ENCODE assay signal across 8 cellular contexts in genomic region chr10:50310560-50311174, GRCh38.
DNase-seq lines count a peak whose midpoint lies in the region; ATAC-seq and TF ChIP-seq lines count a peak whose summit lies in the region.

No MANE protein-coding gene starts in this region.

- peak; percentile 50 for DNase-seq in activated CD4-positive, alpha-beta T cell treated with anti-CD3 and anti-CD28 coated beads for 48 hours
- DNase-seq in activated CD4-positive, alpha-beta T cell treated with anti-CD3 and anti-CD28 coated beads, Interleukin-2, amount 50 U/mL, for 1 hour, result no peak
- DNase-seq in iPS DF 19.7 (ENCODE audit: low read depth, low spot score), result peak; percentile 30
- no peak for DNase-seq in NCI-H1417 (lab: John Stamatoyannopoulos, UW)
- DNase-seq in NCI-H2107 (lab: John Stamatoyannopoulos, UW), result no peak

- ATAC-seq in HG02885 (IDR thresholded peaks at IDR 0.05; ENCODE audit: poor library complexity, unreplicated experiment) (peak; percentile 83), SK-N-SH treated with all-trans-retinoic acid at 6 μM for 48 hours (peak; percentile 79; the same call in 2 of the 3 replicates), GM19328 (IDR thresholded peaks at IDR 0.05; ENCODE audit: unreplicated experiment) (no peak)

TF ChIP-seq in SK-N-SH treated with all-trans-retinoic acid at 6 μM for 48 hours, 23 proteins besides CTCF, POLR2A, EP300 and RAD21:
- TF ChIP-seq PPARA (CRISPR knock-in tag; IDR thresholded peaks at IDR 0.05; ENCODE audit: borderline replicate concordance), result no peak
- TF ChIP-seq ZNF565 (CRISPR knock-in tag; conservative IDR thresholded peaks at IDR 0.05; ENCODE audit: low read depth), result no peak
- TF ChIP-seq BACH2 (CRISPR knock-in tag; IDR thresholded peaks at IDR 0.05; ENCODE audit: borderline replicate concordance), result no peak
- no peak for TF ChIP-seq CREB5 (CRISPR knock-in tag; IDR thresholded peaks at IDR 0.05; ENCODE audit: low read depth)
- TF ChIP-seq ZFP3 (CRISPR knock-in tag; IDR thresholded peaks at IDR 0.05), result no peak
- TF ChIP-seq RARB (CRISPR knock-in tag; IDR thresholded peaks at IDR 0.05), result no peak
- TF ChIP-seq ESRRG (CRISPR knock-in tag; IDR thresholded peaks at IDR 0.05), result no peak
- TF ChIP-seq GLIS3 (CRISPR knock-in tag; IDR thresholded peaks at IDR 0.05), result no peak
TF ChIP-seq in SK-N-SH treated with all-trans-retinoic acid at 6 μM for 48 hours: peak in this region for 0.

Comparison
In these comparisons a context has a peak if more than half of its experiments do, and no peak if none do; other contexts are left out.
1. DNase-seq: peak in activated CD4-positive, alpha-beta T cell treated with anti-CD3 and anti-CD28 coated beads for 48 hours (single experiment) and iPS DF 19.7 (single experiment); none in activated CD4-positive, alpha-beta T cell treated with anti-CD3 and anti-CD28 coated beads, Interleukin-2, amount 50 U/mL, for 1 hour (single experiment), NCI-H1417 (0 of 3) and NCI-H2107 (single experiment).